1 cellular context compared by ENCODE assay signal in genomic region chr1:200634449-200635122, GRCh38.
TF ChIP-seq lines count a peak whose summit lies in the region.

No MANE protein-coding gene starts in this region.

TF ChIP-seq in GM23338, 12 proteins besides CTCF, POLR2A, EP300 and RAD21 (continued from another document):
- TF ChIP-seq ZNF462 (CRISPR knock-in tag; IDR thresholded peaks at IDR 0.05) (no peak), REST (IDR thresholded peaks at IDR 0.05; ENCODE audit: unreplicated experiment) (no peak), ZNF331 (CRISPR knock-in tag; IDR thresholded peaks at IDR 0.05; ENCODE audit: low read depth) (no peak), ZNF114 (CRISPR knock-in tag; IDR thresholded peaks at IDR 0.05) (no peak), EZH2 (IDR thresholded peaks at IDR 0.05; ENCODE audit: low read depth, unreplicated experiment) (no peak), CREB1 (CRISPR knock-in tag; IDR thresholded peaks at IDR 0.05; ENCODE audit: low read depth) (no peak)
